ENCODE assay signal across 11 cellular contexts in genomic region chr10:73648252-73648651, GRCh38. TPM values are rescaled to one million over a fixed set of nuclear protein-coding genes. Genes with fewer than 3 reads are reported as not detected.
DNase-seq lines count a peak whose midpoint lies in the region; ATAC-seq and TF ChIP-seq lines count a peak whose summit lies in the region.
"Had no signal": no experiment of that assay in that cellular context is flagged by ENCODE, and none has a peak within 500 bp of the region (broad histone marks: within the 10 kb centered on the region; RNA-seq: fewer than 3 reads in every experiment).

No MANE protein-coding gene starts in this region.

- no peaks in the 10 kb centered on the region for H3K27me3 ChIP-seq in esophagus (ENCODE audit: control insufficient read depth in 1 of 2, insufficient read depth in 2 of 2, low read length in 2 of 2)
- no peaks in the 10 kb centered on the region for H3K27me3 ChIP-seq in muscle layer of duodenum (ENCODE audit: low read depth, low read length)

- no peaks in the 10 kb centered on the region for H3K9me3 Mint-ChIP-seq in activated CD8-positive, alpha-beta memory T cell treated with anti-CD3 and anti-CD28 coated beads, Interleukin-2, amount 10 ng/mL, durations not matched to agents 7 days and 5 days (ENCODE audit: low read depth)
- no peaks in the 10 kb centered on the region for H3K9me3 Mint-ChIP-seq in type B pancreatic cell

- H3K9me3 ChIP-seq in esophagus (ENCODE audit: control insufficient read depth in 2 of 2, insufficient read depth in 1 of 2, low read depth in 1 of 2, low read length in 1 of 2) (no peaks in the 10 kb centered on the region), muscle layer of duodenum (ENCODE audit: control insufficient read depth in 1 of 2, low read length in 2 of 2) (no peaks in the 10 kb centered on the region)

- H3K4me1 ChIP-seq in esophagus (ENCODE audit: control insufficient read depth in 2 of 2, insufficient read depth in 2 of 2, low read length in 1 of 2): peaks cover 0 to 3% of the 10 kb centered on the region in 2 donors
- peaks cover 0 to 19% of the 10 kb centered on the region in 2 donors for H3K4me1 ChIP-seq in muscle layer of duodenum (ENCODE audit: control insufficient read depth in 1 of 2, insufficient read depth in 2 of 2, low read length in 2 of 2)

- no peak for ATAC-seq in activated CD8-positive, alpha-beta memory T cell treated with anti-CD3 and anti-CD28 coated beads, Interleukin-2, amount 10 ng/mL, durations not matched to agents 7 days and 5 days
- ATAC-seq in HG02938 (IDR thresholded peaks at IDR 0.05; ENCODE audit: unreplicated experiment) (no peak), left lobe of liver (no peak)

- 51 to 52% methylated on average over 16 of the region's 16 CpGs for WGBS in esophagus, 2 donors

- CTCF ChIA-PET in activated CD8-positive, alpha-beta memory T cell treated with anti-CD3 and anti-CD28 coated beads, Interleukin-2, amount 10 ng/mL, durations not matched to agents 7 days and 5 days (lab: Charles Lee): interaction anchor here (0.8 to 9.4 kb wide), 3 partner anchors 56 to 385 kb away, joined by 3 to 151 read pairs (median 4); no protein-coding TSS in a partner anchor

- no peak for TF ChIP-seq CTCF in type B pancreatic cell (conservative IDR thresholded peaks at IDR 0.05)

- peak; percentile 57 for DNase-seq in activated CD8-positive, alpha-beta memory T cell treated with anti-CD3 and anti-CD28 coated beads, Interleukin-2, amount 50 U/mL, for 48 hours
- DNase-seq in activated CD8-positive, alpha-beta memory T cell treated with anti-CD3 and anti-CD28 coated beads, Interleukin-2, amount 10 ng/mL, durations not matched to agents 7 days and 5 days: no peak
- DNase-seq in type B pancreatic cell (ENCODE audit: extremely low spot score, unreplicated experiment) (no peak), left lobe of liver (ENCODE audit: low spot score) (no peak)
- DNase-seq in effector CD4-positive, alpha-beta T cell: no peak
- DNase-seq: AML-193 had no signal

- H3K27ac ChIP-seq in esophagus (ENCODE audit: low read depth in 2 of 2, low read length in 1 of 2): no peak overlapping the region
- H3K27ac ChIP-seq in muscle layer of duodenum (ENCODE audit: low read length): no peak overlapping the region
- H3K27ac ChIP-seq: KMS-11 had no signal

- H3K4me3 Mint-ChIP-seq in activated CD8-positive, alpha-beta memory T cell treated with anti-CD3 and anti-CD28 coated beads, Interleukin-2, amount 10 ng/mL, durations not matched to agents 7 days and 5 days: no peak overlapping the region
- peak overlapping the region; percentile 83 for H3K4me3 Mint-ChIP-seq in type B pancreatic cell

- H3K36me3 Mint-ChIP-seq in activated CD8-positive, alpha-beta memory T cell treated with anti-CD3 and anti-CD28 coated beads, Interleukin-2, amount 10 ng/mL, durations not matched to agents 7 days and 5 days: no peaks in the 10 kb centered on the region
- no peaks in the 10 kb centered on the region for H3K36me3 Mint-ChIP-seq in type B pancreatic cell

- peaks cover 25% of the 10 kb centered on the region for H3K4me1 Mint-ChIP-seq in activated CD8-positive, alpha-beta memory T cell treated with anti-CD3 and anti-CD28 coated beads, Interleukin-2, amount 10 ng/mL, durations not matched to agents 7 days and 5 days
- H3K4me1 Mint-ChIP-seq in type B pancreatic cell (ENCODE audit: unreplicated experiment): peaks cover 20% of the 10 kb centered on the region

- H3K4me3 ChIP-seq in esophagus (ENCODE audit: low read depth in 1 of 2, low read length in 2 of 2) (peak overlapping the region; percentile 67), muscle layer of duodenum (ENCODE audit: low read depth in 1 of 2, low read length in 2 of 2) (peak overlapping the region; percentile 68 to 93)

- no peaks in the 10 kb centered on the region for H3K36me3 ChIP-seq in esophagus (ENCODE audit: control insufficient read depth in 2 of 2, insufficient read depth in 2 of 2, low read length in 1 of 2)
- H3K36me3 ChIP-seq in muscle layer of duodenum (ENCODE audit: control insufficient read depth in 1 of 2, insufficient read depth in 2 of 2, low read length in 2 of 2): no peaks in the 10 kb centered on the region

- H3K27ac Mint-ChIP-seq in activated CD8-positive, alpha-beta memory T cell treated with anti-CD3 and anti-CD28 coated beads, Interleukin-2, amount 10 ng/mL, durations not matched to agents 7 days and 5 days: no peak overlapping the region
- no peak overlapping the region for H3K27ac Mint-ChIP-seq in type B pancreatic cell

- H3K27me3 Mint-ChIP-seq in activated CD8-positive, alpha-beta memory T cell treated with anti-CD3 and anti-CD28 coated beads, Interleukin-2, amount 10 ng/mL, durations not matched to agents 7 days and 5 days: no peaks in the 10 kb centered on the region
- peaks cover 6% of the 10 kb centered on the region for H3K27me3 Mint-ChIP-seq in type B pancreatic cell

RNA-seq across cellular contexts. Expression of gene MYOZ1, which starts 7.0 kb away (rescaled TPM):
- total RNA-seq in activated CD8-positive, alpha-beta memory T cell treated with anti-CD3 and anti-CD28 coated beads, Interleukin-2, amount 10 ng/mL, durations not matched to agents 7 days and 5 days: not detected
- polyA plus RNA-seq in esophagus: 1 to 10 TPM in 1 of 2 donors, under 1 TPM in 1; 0.89 to 3.1 TPM
- total RNA-seq in type B pancreatic cell (ENCODE audit: low replicate concordance): 0.36 and 0.82 TPM in 2 replicates
- total RNA-seq in left lobe of liver: not detected
- total RNA-seq: T-helper 1 cell treated with Interleukin-12 subunit alpha and Interleukin-12 subunit beta and Interleukin-4 antibody, amounts not matched to agents 30 ng/mL and 1 ng/mL, for 36 hours had no signal

RNA-seq across cellular contexts. Expression of gene SYNPO2L, which starts 7.6 kb away (rescaled TPM):
- total RNA-seq in activated CD8-positive, alpha-beta memory T cell treated with anti-CD3 and anti-CD28 coated beads, Interleukin-2, amount 10 ng/mL, durations not matched to agents 7 days and 5 days: under 1 TPM in 1 of 2 experiments, not detected in 1; 0.06 TPM
- polyA plus RNA-seq in esophagus: 10 to 100 TPM in 1 of 2 donors, 1 to 10 TPM in 1; 1.9 to 10.9 TPM
- total RNA-seq in type B pancreatic cell (ENCODE audit: low replicate concordance) (0.27 TPM in 1 of 2 replicates, not detected in the other), left lobe of liver (not detected)

RNA-seq across cellular contexts. Expression of gene AGAP5, which starts 49.7 kb away (rescaled TPM):
- 10 to 100 TPM in 1 of 2 experiments, 1 to 10 TPM in 1; 9.8 to 12.3 TPM for total RNA-seq in activated CD8-positive, alpha-beta memory T cell treated with anti-CD3 and anti-CD28 coated beads, Interleukin-2, amount 10 ng/mL, durations not matched to agents 7 days and 5 days
- 1 to 10 TPM; 2.6 to 7.5 TPM for polyA plus RNA-seq in esophagus
- total RNA-seq in type B pancreatic cell (ENCODE audit: low replicate concordance) (4.7 and 10.3 TPM in 2 replicates), left lobe of liver (6.6 TPM)

RNA-seq across cellular contexts. Expression of gene USP54, which starts 57.1 kb away (rescaled TPM):
- total RNA-seq in activated CD8-positive, alpha-beta memory T cell treated with anti-CD3 and anti-CD28 coated beads, Interleukin-2, amount 10 ng/mL, durations not matched to agents 7 days and 5 days: 1 to 10 TPM; 3.5 to 6.7 TPM
- 10 to 100 TPM; 16.8 to 23.7 TPM for polyA plus RNA-seq in esophagus
- total RNA-seq in type B pancreatic cell (ENCODE audit: low replicate concordance): 45.5 and 54.5 TPM in 2 replicates
- total RNA-seq in left lobe of liver: 4.8 TPM
